34 cellular contexts compared by ENCODE assay signal in genomic region chr16:25957707-25958106, GRCh38.
"Had no signal": no experiment of that assay in that cellular context is flagged by ENCODE, and none has a peak within 500 bp of the region (broad histone marks: within the 10 kb centered on the region; RNA-seq: fewer than 3 reads in every experiment).

No MANE protein-coding gene starts in this region.

- DNase-seq: Karpas-422, Kasumi-1, MG63, MM.1S, MV-4-11, NCI-H1048, NCI-H1092, NCI-H1092 treated with DMSO at 0.1 percent for 48 hours, NCI-H1105, NCI-H1105 treated with DMSO at 0.1 percent for 48 hours, NCI-H1417, NCI-H1417 treated with DMSO at 0.1 percent for 48 hours, NCI-H1436, NCI-H1436 treated with DMSO at 0.1 percent for 48 hours, NCI-H146, NCI-H1694, NCI-H1694 treated with DMSO at 0.1 percent for 48 hours, NCI-H187, NCI-H187 treated with DMSO at 0.1 percent for 48 hours, NCI-H1930, NCI-H2029, NCI-H2029 treated with DMSO at 0.1 percent for 48 hours, NCI-H2081, NCI-H2081 treated with DMSO at 0.1 percent for 48 hours, NCI-H2107, NCI-H2171, NCI-H2171 treated with DMSO at 0.1 percent for 48 hours, NCI-H2227 treated with DMSO at 0.1 percent for 48 hours, NCI-H226, NCI-H345, NCI-H446, NCI-H446 treated with DMSO at 0.1 percent for 48 hours, NCI-H510A, NCI-H510A treated with DMSO at 0.1 percent for 48 hours had no signal

- H3K36me3 ChIP-seq: MG63 had no signal

- H3K4me3 ChIP-seq: MG63 had no signal

- H3K9me3 ChIP-seq: MG63 had no signal
